ENCODE assay signal across 12 cellular contexts in genomic region chr10:12699258-12699700, GRCh38.
DNase-seq lines count a peak whose midpoint lies in the region; ATAC-seq, FAIRE-seq and TF ChIP-seq lines count a peak whose summit lies in the region.
"Had no signal": no experiment of that assay in that cellular context is flagged by ENCODE, and none has a peak within 500 bp of the region (broad histone marks: within the 10 kb centered on the region; RNA-seq: fewer than 3 reads in every experiment).

No MANE protein-coding gene starts in this region.

- H3F3A ChIP-seq in GM23248 (ENCODE audit: insufficient read depth): 0 out of 2 replicates have a peak, but pooled peaks cover 10% of the 10 kb centered on the region

- H3K4me3 ChIP-seq in GM23248 (no peak overlapping the region), K562 (no peak overlapping the region), small intestine (ENCODE audit: low read depth in 1 of 2, low read length in 2 of 2) (no peak overlapping the region)

- H2AFZ ChIP-seq in GM23248 (peak overlapping the region; percentile 65), K562 (ENCODE audit: low read depth, low read length) (no peak overlapping the region)

- H4K20me1 ChIP-seq in GM23248 (ENCODE audit: insufficient read depth) (no peaks in the 10 kb centered on the region), K562 (replicated peaks; ENCODE audit: control insufficient read depth, insufficient read depth, low read length) (no peaks in the 10 kb centered on the region; the same call in 1 of the 2 replicates)

- no peak for TF ChIP-seq CTCF in K562 (IDR thresholded peaks at IDR 0.05 in 2 of 3, conservative IDR thresholded peaks at IDR 0.05 in 1 of 3; ENCODE audit: insufficient read depth in 2 of 3, low read depth in 1 of 3, low read length in 3 of 3)

- no peak for FAIRE-seq in K562 (lab: Jason Lieb, UNC)
- peak; percentile 78 for FAIRE-seq in islet of Langerhans (lab: Jason Lieb, UNC)
- FAIRE-seq in small intestine (lab: Jason Lieb, UNC): no peak

- H3K36me3 ChIP-seq in GM23248 (ENCODE audit: low read depth) (no peaks in the 10 kb centered on the region), K562 (ENCODE audit: control insufficient read depth, insufficient read depth, low read length) (no peaks in the 10 kb centered on the region), small intestine (ENCODE audit: control insufficient read depth in 2 of 2, insufficient read depth in 2 of 2, low read length in 2 of 2) (no peaks in the 10 kb centered on the region)

- H3K27me3 ChIP-seq in GM23248 (replicated peaks; ENCODE audit: insufficient read depth) (no peaks in the 10 kb centered on the region), K562 (ENCODE audit: control insufficient read depth in 2 of 2, insufficient read depth in 2 of 2, low read length in 2 of 2) (peaks cover 22 to 30% of the 10 kb centered on the region in 2 experiments; a peak in 4 of 5 replicates), small intestine (ENCODE audit: control insufficient read depth in 2 of 2, insufficient read depth in 2 of 2, low read length in 2 of 2) (no peaks in the 10 kb centered on the region)

- POLR2A ChIA-PET in K562 (lab: Yijun Ruan, JAX): no interaction called here

- DNase-seq in GM23248 (peak; percentile 59), K562 (ENCODE audit: extremely low read depth in 1 of 4, low spot score in 3 of 4) (no peak), small intestine (peak; percentile 12), HPDE6-E6E7 (ENCODE audit: extremely low spot score) (no peak), iPS-NIHi11 (ENCODE audit: low spot score) (no peak)
- no peak for DNase-seq in activated CD4-positive, alpha-beta T cell treated with anti-CD3 and anti-CD28 coated beads for 1 hour
- DNase-seq: activated gamma-delta T cell; DMS 273 treated with DMSO at 0.1 percent for 48 hours; effector memory CD8-positive, alpha-beta T cell; stimulated activated CD4-positive, alpha-beta T cell treated with anti-CD3 and anti-CD28 coated beads, Interleukin-2, amount 100 ng/mL, for 48 hours had no signal

- no TSS peak for BruUV-seq in K562 (replicated peaks; lab: Mats Ljungman, UMichigan)

- H3K9me2 ChIP-seq in GM23248 (ENCODE audit: insufficient read depth): no peaks in the 10 kb centered on the region

- intact Hi-C loops in K562 (cut with micrococcal nuclease): no loop called here

- H3K4me2 ChIP-seq in GM23248 (ENCODE audit: unreplicated experiment) (no peak overlapping the region), K562 (ENCODE audit: insufficient read depth, low read length) (no peak overlapping the region)

- peaks cover 2% of the 10 kb centered on the region for H3K9me1 ChIP-seq in K562 (ENCODE audit: control insufficient read depth, insufficient read depth, low read length)

- TF ChIP-seq POLR2A in K562 (conservative IDR thresholded peaks at IDR 0.05) (no peak), GM18505 (IDR thresholded peaks at IDR 0.05; ENCODE audit: borderline replicate concordance, extremely low read depth, insufficient read depth, insufficient read length) (no peak)

- no peak for ATAC-seq in K562
- ATAC-seq in GM18505 (IDR thresholded peaks at IDR 0.05; ENCODE audit: unreplicated experiment): no peak
- ATAC-seq: effector memory CD8-positive, alpha-beta T cell had no signal

- no peak for TF ChIP-seq EP300 in K562 (IDR thresholded peaks at IDR 0.05; ENCODE audit: low read length)

- WGBS in GM23248 (ENCODE audit: low coverage in 1 of 2, low lambda C conversion rate in 2 of 2, missing lambda C conversion rate in 2 of 2), 2 experiments: 25% methylated on average over 7 of the region's 7 CpGs
- WGBS in K562 (ENCODE audit: insufficient coverage, low coverage, missing lambda C conversion rate): 1% methylated on average over 7 of the region's 7 CpGs
- 22 to 35% (median 28%) methylated on average over 7 of the region's 7 CpGs for WGBS in small intestine, 3 donors

- H3K27ac ChIP-seq in GM23248 (no peak overlapping the region), K562 (ENCODE audit: extremely low read depth, low read depth, low read length) (no peak overlapping the region), small intestine (ENCODE audit: low read depth in 1 of 2, low read length in 1 of 2) (peak overlapping the region in 1 of 2 donors; percentile 88)

- peaks cover 25% of the 10 kb centered on the region for H3K4me1 ChIP-seq in GM23248 (ENCODE audit: insufficient read depth)
- H3K4me1 ChIP-seq in K562 (replicated peaks in 1 of 2; ENCODE audit: control insufficient read depth in 2 of 2, insufficient read depth in 2 of 2, low read length in 2 of 2): no peaks in the 10 kb centered on the region
- H3K4me1 ChIP-seq in small intestine (ENCODE audit: control insufficient read depth in 2 of 2, insufficient read depth in 1 of 2, low read depth in 1 of 2, low read length in 1 of 2): peaks cover 0 to 6% of the 10 kb centered on the region in 2 donors

- H3K9me3 ChIP-seq in GM23248 (ENCODE audit: low read depth) (no peaks in the 10 kb centered on the region), K562 (replicated peaks; ENCODE audit: control insufficient read depth, insufficient read depth, low read depth, low read length) (no peaks in the 10 kb centered on the region), small intestine (ENCODE audit: control insufficient read depth, low read depth) (no peaks in the 10 kb centered on the region)

- no peak for TF ChIP-seq RAD21 in K562 (CRISPR knock-in tag; conservative IDR thresholded peaks at IDR 0.05 in 1 of 2, IDR thresholded peaks at IDR 0.05 in 1 of 2)

- CTCF ChIA-PET in K562 (lab: Yijun Ruan, JAX; ENCODE audit: low intra/inter-chr PET ratio): no interaction called here

- H3K9ac ChIP-seq in GM23248 (no peak overlapping the region), K562 (ENCODE audit: insufficient read depth in 1 of 2, low read depth in 2 of 2, low read length in 2 of 2) (no peak overlapping the region)

- in situ Hi-C loops in GM23248 (cut with MboI) (no loop called here), K562 (cut with MboI) (no loop called here)

- H3K79me2 ChIP-seq in GM23248 (ENCODE audit: insufficient read depth) (no peaks in the 10 kb centered on the region), K562 (ENCODE audit: control insufficient read depth, insufficient read depth, low read length) (no peaks in the 10 kb centered on the region)

TF ChIP-seq in K562, 482 proteins besides CTCF, POLR2A, EP300 and RAD21:
- TF ChIP-seq, protein P1, sequence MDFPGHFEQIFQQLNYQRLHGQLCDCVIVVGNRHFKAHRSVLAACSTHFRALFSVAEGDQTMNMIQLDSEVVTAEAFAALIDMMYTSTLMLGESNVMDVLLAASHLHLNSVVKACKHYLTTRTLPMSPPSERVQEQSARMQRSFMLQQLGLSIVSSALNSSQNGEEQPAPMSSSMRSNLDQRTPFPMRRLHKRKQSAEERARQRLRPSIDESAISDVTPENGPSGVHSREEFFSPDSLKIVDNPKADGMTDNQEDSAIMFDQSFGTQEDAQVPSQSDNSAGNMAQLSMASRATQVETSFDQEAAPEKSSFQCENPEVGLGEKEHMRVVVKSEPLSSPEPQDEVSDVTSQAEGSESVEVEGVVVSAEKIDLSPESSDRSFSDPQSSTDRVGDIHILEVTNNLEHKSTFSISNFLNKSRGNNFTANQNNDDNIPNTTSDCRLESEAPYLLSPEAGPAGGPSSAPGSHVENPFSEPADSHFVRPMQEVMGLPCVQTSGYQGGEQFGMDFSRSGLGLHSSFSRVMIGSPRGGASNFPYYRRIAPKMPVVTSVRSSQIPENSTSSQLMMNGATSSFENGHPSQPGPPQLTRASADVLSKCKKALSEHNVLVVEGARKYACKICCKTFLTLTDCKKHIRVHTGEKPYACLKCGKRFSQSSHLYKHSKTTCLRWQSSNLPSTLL (IDR thresholded peaks at IDR 0.05): 0 out of 2 replicates have a peak, but pooled peaks have one; percentile 62
- no peak for TF ChIP-seq BRF1 (IDR thresholded peaks at IDR 0.05; ENCODE audit: borderline replicate concordance, extremely low read depth, insufficient read length)

Comparison
In these comparisons a context has a peak if more than half of its experiments do, and no peak if none do; other contexts are left out.
1. DNase-seq: peak in GM23248 (single experiment) and small intestine (single experiment); none in K562 (0 of 4), HPDE6-E6E7 (single experiment), iPS-NIHi11 (single experiment) and activated CD4-positive, alpha-beta T cell treated with anti-CD3 and anti-CD28 coated beads for 1 hour (single experiment).